In the genomic region with DNA sequence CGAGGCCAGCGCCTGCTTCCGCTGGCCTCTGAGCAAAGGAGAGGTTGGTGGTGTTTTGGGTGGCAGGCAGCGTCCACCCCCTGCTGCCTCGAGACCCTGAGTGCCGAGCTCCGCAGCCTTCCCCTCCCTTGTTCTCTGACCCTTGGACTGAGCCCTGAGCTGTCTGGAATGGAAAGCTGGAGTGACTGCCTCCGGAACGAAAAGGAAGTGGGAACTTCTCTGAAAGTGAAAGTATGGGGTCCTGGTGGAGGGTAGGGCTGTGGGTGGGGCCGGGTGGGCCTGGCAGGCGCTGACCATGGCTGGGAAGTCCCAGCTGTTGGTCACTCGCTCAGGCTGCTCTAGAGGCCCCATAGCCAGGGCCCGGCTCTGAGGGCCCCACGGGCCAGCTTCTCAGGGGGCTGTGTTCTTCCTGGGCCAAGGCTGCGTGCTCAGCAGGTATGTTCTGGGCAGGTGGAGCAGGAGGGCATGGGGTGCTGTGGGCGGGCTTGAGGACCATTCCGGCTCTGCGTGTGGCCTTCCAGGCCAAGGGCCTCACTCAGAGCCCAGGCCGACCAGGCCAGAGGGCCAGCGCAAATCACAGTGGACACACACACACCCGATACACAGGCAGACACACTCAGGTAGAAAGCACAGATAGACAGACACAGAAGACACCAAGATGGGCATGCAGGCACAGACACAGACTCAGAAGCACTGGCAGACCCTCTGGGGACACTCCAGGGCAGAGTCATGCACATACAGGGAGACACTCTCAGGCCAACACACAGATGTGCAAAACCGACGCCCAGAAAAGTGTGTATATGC, we compare ENCODE assay signal across 1 cellular context.
TF ChIP-seq lines count a peak whose summit lies in the region.

A gene (plus strand): TSS at position 320 of the 804 bp plus-strand sequence. CDS start 5,495 bp downstream, outside the sequence.

TF ChIP-seq in HepG2, 621 proteins besides CTCF, POLR2A, EP300 and RAD21 (continued from another document and continues in another):
- TF ChIP-seq HNF4G (IDR thresholded peaks at IDR 0.05; ENCODE audit: borderline replicate concordance, low read depth, low read length) = peak; percentile 76
- TF ChIP-seq HNF4G (CRISPR knock-in tag; IDR thresholded peaks at IDR 0.05; ENCODE audit: borderline replicate concordance, low read depth) = no peak; the same call in 1 of the 2 replicates
- TF ChIP-seq KMT2A (CRISPR knock-in tag; IDR thresholded peaks at IDR 0.05) = 0 out of 2 replicates have a peak, but pooled peaks have one; percentile 22
- no peak; the same call in 1 of the 2 replicates for TF ChIP-seq ZZZ3 (CRISPR knock-in tag; IDR thresholded peaks at IDR 0.05; ENCODE audit: borderline replicate concordance)
- peak; percentile 66; the same call in 1 of the 2 replicates for TF ChIP-seq REPIN1 (CRISPR knock-in tag; IDR thresholded peaks at IDR 0.05; ENCODE audit: borderline replicate concordance, low read depth)
- TF ChIP-seq HOXA5 (CRISPR knock-in tag; IDR thresholded peaks at IDR 0.05) = peak; percentile 57
- TF ChIP-seq SAP130 (CRISPR knock-in tag; IDR thresholded peaks at IDR 0.05; ENCODE audit: low read depth) = peak; percentile 79
- TF ChIP-seq KAT8 (CRISPR knock-in tag; IDR thresholded peaks at IDR 0.05) = peak; percentile 62; the same call in 1 of the 2 replicates
- peak; percentile 83; the same call in 1 of the 2 replicates for TF ChIP-seq SIN3A (IDR thresholded peaks at IDR 0.05; ENCODE audit: borderline replicate concordance, low read depth, low read length)
- peak; percentile 77 for TF ChIP-seq PHF8 (CRISPR knock-in tag; IDR thresholded peaks at IDR 0.05)
- peak; percentile 22 for TF ChIP-seq CBX1 (IDR thresholded peaks at IDR 0.05; ENCODE audit: low read depth)
- TF ChIP-seq SALL1 (CRISPR knock-in tag; IDR thresholded peaks at IDR 0.05) = peak; percentile 59
- TF ChIP-seq HNRNPLL (IDR thresholded peaks at IDR 0.05; ENCODE audit: low read depth, low read length, poor library complexity, severe bottlenecking) = peak; percentile 13
- TF ChIP-seq SOX6 (IDR thresholded peaks at IDR 0.05) = no peak
- TF ChIP-seq SOX6 (CRISPR knock-in tag; IDR thresholded peaks at IDR 0.05) = peak; percentile 59
- peak; percentile 69; the same call in 1 of the 2 replicates for TF ChIP-seq ELF1 (CRISPR knock-in tag; IDR thresholded peaks at IDR 0.05)
- TF ChIP-seq ZSCAN29 (CRISPR knock-in tag; conservative IDR thresholded peaks at IDR 0.05) = 0 out of 2 replicates have a peak, but pooled peaks have one; percentile 62
- TF ChIP-seq GZF1 (CRISPR knock-in tag; IDR thresholded peaks at IDR 0.05) = peak; percentile 58; the same call in 1 of the 2 replicates
- no peak for TF ChIP-seq ZNF572 (CRISPR knock-in tag; IDR thresholded peaks at IDR 0.05)
- TF ChIP-seq MLLT10 (CRISPR knock-in tag; IDR thresholded peaks at IDR 0.05) = no peak
- TF ChIP-seq, protein P1, sequence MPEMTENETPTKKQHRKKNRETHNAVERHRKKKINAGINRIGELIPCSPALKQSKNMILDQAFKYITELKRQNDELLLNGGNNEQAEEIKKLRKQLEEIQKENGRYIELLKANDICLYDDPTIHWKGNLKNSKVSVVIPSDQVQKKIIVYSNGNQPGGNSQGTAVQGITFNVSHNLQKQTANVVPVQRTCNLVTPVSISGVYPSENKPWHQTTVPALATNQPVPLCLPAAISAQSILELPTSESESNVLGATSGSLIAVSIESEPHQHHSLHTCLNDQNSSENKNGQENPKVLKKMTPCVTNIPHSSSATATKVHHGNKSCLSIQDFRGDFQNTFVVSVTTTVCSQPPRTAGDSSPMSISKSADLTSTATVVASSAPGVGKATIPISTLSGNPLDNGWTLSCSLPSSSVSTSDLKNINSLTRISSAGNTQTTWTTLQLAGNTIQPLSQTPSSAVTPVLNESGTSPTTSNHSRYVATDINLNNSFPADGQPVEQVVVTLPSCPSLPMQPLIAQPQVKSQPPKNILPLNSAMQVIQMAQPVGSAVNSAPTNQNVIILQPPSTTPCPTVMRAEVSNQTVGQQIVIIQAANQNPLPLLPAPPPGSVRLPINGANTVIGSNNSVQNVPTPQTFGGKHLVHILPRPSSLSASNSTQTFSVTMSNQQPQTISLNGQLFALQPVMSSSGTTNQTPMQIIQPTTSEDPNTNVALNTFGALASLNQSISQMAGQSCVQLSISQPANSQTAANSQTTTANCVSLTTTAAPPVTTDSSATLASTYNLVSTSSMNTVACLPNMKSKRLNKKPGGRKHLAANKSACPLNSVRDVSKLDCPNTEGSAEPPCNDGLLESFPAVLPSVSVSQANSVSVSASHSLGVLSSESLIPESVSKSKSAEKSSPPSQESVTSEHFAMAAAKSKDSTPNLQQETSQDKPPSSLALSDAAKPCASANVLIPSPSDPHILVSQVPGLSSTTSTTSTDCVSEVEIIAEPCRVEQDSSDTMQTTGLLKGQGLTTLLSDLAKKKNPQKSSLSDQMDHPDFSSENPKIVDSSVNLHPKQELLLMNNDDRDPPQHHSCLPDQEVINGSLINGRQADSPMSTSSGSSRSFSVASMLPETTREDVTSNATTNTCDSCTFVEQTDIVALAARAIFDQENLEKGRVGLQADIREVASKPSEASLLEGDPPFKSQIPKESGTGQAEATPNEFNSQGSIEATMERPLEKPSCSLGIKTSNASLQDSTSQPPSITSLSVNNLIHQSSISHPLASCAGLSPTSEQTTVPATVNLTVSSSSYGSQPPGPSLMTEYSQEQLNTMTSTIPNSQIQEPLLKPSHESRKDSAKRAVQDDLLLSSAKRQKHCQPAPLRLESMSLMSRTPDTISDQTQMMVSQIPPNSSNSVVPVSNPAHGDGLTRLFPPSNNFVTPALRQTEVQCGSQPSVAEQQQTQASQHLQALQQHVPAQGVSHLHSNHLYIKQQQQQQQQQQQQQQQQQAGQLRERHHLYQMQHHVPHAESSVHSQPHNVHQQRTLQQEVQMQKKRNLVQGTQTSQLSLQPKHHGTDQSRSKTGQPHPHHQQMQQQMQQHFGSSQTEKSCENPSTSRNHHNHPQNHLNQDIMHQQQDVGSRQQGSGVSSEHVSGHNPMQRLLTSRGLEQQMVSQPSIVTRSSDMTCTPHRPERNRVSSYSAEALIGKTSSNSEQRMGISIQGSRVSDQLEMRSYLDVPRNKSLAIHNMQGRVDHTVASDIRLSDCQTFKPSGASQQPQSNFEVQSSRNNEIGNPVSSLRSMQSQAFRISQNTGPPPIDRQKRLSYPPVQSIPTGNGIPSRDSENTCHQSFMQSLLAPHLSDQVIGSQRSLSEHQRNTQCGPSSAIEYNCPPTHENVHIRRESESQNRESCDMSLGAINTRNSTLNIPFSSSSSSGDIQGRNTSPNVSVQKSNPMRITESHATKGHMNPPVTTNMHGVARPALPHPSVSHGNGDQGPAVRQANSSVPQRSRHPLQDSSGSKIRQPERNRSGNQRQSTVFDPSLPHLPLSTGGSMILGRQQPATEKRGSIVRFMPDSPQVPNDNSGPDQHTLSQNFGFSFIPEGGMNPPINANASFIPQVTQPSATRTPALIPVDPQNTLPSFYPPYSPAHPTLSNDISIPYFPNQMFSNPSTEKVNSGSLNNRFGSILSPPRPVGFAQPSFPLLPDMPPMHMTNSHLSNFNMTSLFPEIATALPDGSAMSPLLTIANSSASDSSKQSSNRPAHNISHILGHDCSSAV (CRISPR knock-in tag; IDR thresholded peaks at IDR 0.05; ENCODE audit: borderline replicate concordance) = no peak
- TF ChIP-seq SOX5 (CRISPR knock-in tag; IDR thresholded peaks at IDR 0.05; ENCODE audit: borderline replicate concordance) = no peak
- TF ChIP-seq ZNF451 (CRISPR knock-in tag; IDR thresholded peaks at IDR 0.05) = peak; percentile 36; the same call in 1 of the 2 replicates
- TF ChIP-seq TARDBP (CRISPR knock-in tag; IDR thresholded peaks at IDR 0.05) = peak; percentile 83
- 0 out of 2 replicates have a peak, but pooled peaks have one; percentile 15 for TF ChIP-seq ZMYM4 (CRISPR knock-in tag; IDR thresholded peaks at IDR 0.05)
- TF ChIP-seq ZFX (CRISPR knock-in tag; IDR thresholded peaks at IDR 0.05; ENCODE audit: low read depth) = peak; percentile 98
- TF ChIP-seq ZNF772 (CRISPR knock-in tag; IDR thresholded peaks at IDR 0.05) = peak; percentile 12; the same call in 1 of the 2 replicates
- no peak for TF ChIP-seq JUN (CRISPR knock-in tag; IDR thresholded peaks at IDR 0.05)
- peak; percentile 63; the same call in 1 of the 2 replicates for TF ChIP-seq ELF3 (CRISPR knock-in tag; IDR thresholded peaks at IDR 0.05)
- peak; percentile 20; the same call in 1 of the 2 replicates for TF ChIP-seq ZMYM3 (CRISPR knock-in tag; IDR thresholded peaks at IDR 0.05)
- TF ChIP-seq GABPB1 (CRISPR knock-in tag; IDR thresholded peaks at IDR 0.05) = peak; percentile 60
- no peak for TF ChIP-seq ZNF382 (CRISPR knock-in tag; IDR thresholded peaks at IDR 0.05; ENCODE audit: borderline replicate concordance)
- no peak for TF ChIP-seq ZNF720 (CRISPR knock-in tag; IDR thresholded peaks at IDR 0.05)
- 0 out of 2 replicates have a peak, but pooled peaks have one; percentile 28 for TF ChIP-seq SMAD9 (CRISPR knock-in tag; IDR thresholded peaks at IDR 0.05)
- no peak for TF ChIP-seq CCAR2 (optimal IDR thresholded peaks at IDR 0.05; ENCODE audit: low read depth, low read length)
- no peak for TF ChIP-seq NFE2 (CRISPR knock-in tag; IDR thresholded peaks at IDR 0.05)
- TF ChIP-seq DR1 (CRISPR knock-in tag; IDR thresholded peaks at IDR 0.05) = 0 out of 2 replicates have a peak, but pooled peaks have one; percentile 47
- TF ChIP-seq, protein P2, sequence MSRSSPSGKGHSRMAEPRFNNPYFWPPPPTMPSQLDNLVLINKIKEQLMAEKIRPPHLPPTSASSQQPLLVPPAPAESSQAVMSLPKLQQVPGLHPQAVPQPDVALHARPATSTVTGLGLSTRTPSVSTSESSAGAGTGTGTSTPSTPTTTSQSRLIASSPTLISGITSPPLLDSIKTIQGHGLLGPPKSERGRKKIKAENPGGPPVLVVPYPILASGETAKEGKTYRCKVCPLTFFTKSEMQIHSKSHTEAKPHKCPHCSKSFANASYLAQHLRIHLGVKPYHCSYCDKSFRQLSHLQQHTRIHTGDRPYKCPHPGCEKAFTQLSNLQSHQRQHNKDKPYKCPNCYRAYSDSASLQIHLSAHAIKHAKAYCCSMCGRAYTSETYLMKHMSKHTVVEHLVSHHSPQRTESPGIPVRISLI (CRISPR knock-in tag; IDR thresholded peaks at IDR 0.05; ENCODE audit: borderline replicate concordance) = peak; percentile 4; the same call in 1 of the 2 replicates
- TF ChIP-seq ZBTB38 (CRISPR knock-in tag; IDR thresholded peaks at IDR 0.05) = peak; percentile 49; the same call in 1 of the 2 replicates
- TF ChIP-seq ZNF773 (CRISPR knock-in tag; IDR thresholded peaks at IDR 0.05; ENCODE audit: borderline replicate concordance) = 0 out of 2 replicates have a peak, but pooled peaks have one; percentile 64
- TF ChIP-seq, protein P3, sequence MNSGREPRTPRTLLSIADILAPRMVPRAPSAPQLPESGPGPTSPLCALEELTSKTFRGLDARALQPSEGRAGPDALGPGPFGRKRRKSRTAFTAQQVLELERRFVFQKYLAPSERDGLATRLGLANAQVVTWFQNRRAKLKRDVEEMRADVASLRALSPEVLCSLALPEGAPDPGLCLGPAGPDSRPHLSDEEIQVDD (CRISPR knock-in tag; IDR thresholded peaks at IDR 0.05; ENCODE audit: borderline replicate concordance) = no peak
- TF ChIP-seq, protein P4, sequence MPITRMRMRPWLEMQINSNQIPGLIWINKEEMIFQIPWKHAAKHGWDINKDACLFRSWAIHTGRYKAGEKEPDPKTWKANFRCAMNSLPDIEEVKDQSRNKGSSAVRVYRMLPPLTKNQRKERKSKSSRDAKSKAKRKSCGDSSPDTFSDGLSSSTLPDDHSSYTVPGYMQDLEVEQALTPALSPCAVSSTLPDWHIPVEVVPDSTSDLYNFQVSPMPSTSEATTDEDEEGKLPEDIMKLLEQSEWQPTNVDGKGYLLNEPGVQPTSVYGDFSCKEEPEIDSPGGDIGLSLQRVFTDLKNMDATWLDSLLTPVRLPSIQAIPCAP (CRISPR knock-in tag; IDR thresholded peaks at IDR 0.05; ENCODE audit: low read depth) = peak; percentile 81; the same call in 1 of the 2 replicates
- no peak for TF ChIP-seq KLF9 (CRISPR knock-in tag; IDR thresholded peaks at IDR 0.05; ENCODE audit: low read depth)
- TF ChIP-seq ZNF282 (IDR thresholded peaks at IDR 0.05; ENCODE audit: partially characterized antibody) = no peak
- TF ChIP-seq, protein P5, sequence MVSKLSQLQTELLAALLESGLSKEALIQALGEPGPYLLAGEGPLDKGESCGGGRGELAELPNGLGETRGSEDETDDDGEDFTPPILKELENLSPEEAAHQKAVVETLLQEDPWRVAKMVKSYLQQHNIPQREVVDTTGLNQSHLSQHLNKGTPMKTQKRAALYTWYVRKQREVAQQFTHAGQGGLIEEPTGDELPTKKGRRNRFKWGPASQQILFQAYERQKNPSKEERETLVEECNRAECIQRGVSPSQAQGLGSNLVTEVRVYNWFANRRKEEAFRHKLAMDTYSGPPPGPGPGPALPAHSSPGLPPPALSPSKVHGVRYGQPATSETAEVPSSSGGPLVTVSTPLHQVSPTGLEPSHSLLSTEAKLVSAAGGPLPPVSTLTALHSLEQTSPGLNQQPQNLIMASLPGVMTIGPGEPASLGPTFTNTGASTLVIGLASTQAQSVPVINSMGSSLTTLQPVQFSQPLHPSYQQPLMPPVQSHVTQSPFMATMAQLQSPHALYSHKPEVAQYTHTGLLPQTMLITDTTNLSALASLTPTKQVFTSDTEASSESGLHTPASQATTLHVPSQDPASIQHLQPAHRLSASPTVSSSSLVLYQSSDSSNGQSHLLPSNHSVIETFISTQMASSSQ (IDR thresholded peaks at IDR 0.05; ENCODE audit: low read depth) = no peak
- TF ChIP-seq, protein P5 (CRISPR knock-in tag; IDR thresholded peaks at IDR 0.05; ENCODE audit: borderline replicate concordance) = peak; percentile 52; the same call in 1 of the 2 replicates
- TF ChIP-seq GATA4 (IDR thresholded peaks at IDR 0.05; ENCODE audit: borderline replicate concordance, low read depth) = peak; percentile 38; the same call in 1 of the 2 replicates
